Comparison of ENCODE assay signal across 15 cellular contexts in genomic region chr10:60139290-60139689, GRCh38.
DNase-seq lines count a peak whose midpoint lies in the region; ATAC-seq, FAIRE-seq and TF ChIP-seq lines count a peak whose summit lies in the region.
"Had no signal": no experiment of that assay in that cellular context is flagged by ENCODE, and none has a peak within 500 bp of the region (broad histone marks: within the 10 kb centered on the region; RNA-seq: fewer than 3 reads in every experiment).

No MANE protein-coding gene starts in this region.

- no peak for ATAC-seq in Right ventricle myocardium superior (ENCODE audit: poor library complexity)
- ATAC-seq in HG02642 (IDR thresholded peaks at IDR 0.05; ENCODE audit: poor library complexity, unreplicated experiment), result no peak

- TF ChIP-seq CTCF in left ventricle myocardium inferior (IDR thresholded peaks at IDR 0.05; ENCODE audit: borderline replicate concordance), result no peak
- TF ChIP-seq CTCF in colonic mucosa (IDR thresholded peaks at IDR 0.05), result no peak

- H3K4me3 ChIP-seq in left ventricle myocardium inferior (peak overlapping the region; percentile 53), colonic mucosa (peak overlapping the region; percentile 8), mucosa of rectum (ENCODE audit: low read length in 2 of 2) (peak overlapping the region; percentile 42 to 43)

- H3K4me1 ChIP-seq in left ventricle myocardium inferior, result peaks cover 40% of the 10 kb centered on the region
- H3K4me1 ChIP-seq in colonic mucosa, result no peaks in the 10 kb centered on the region
- peaks cover 8 to 18% of the 10 kb centered on the region in 2 donors for H3K4me1 ChIP-seq in mucosa of rectum (ENCODE audit: control insufficient read depth in 2 of 2, insufficient read depth in 2 of 2, low read length in 2 of 2)

- H3K27ac ChIP-seq in left ventricle myocardium inferior (replicated peaks) (peak overlapping the region; percentile 90), colonic mucosa (peak overlapping the region; percentile 81), mucosa of rectum (ENCODE audit: low read depth in 2 of 2, low read length in 2 of 2) (no peak overlapping the region)

- no peaks in the 10 kb centered on the region for H3K9me3 ChIP-seq in left ventricle myocardium inferior (replicated peaks)
- no peaks in the 10 kb centered on the region for H3K9me3 ChIP-seq in colonic mucosa
- H3K9me3 ChIP-seq in mucosa of rectum (ENCODE audit: control insufficient read depth in 2 of 2, low read length in 2 of 2), result no peaks in the 10 kb centered on the region

- H3K36me3 ChIP-seq in left ventricle myocardium inferior (no peaks in the 10 kb centered on the region), colonic mucosa (no peaks in the 10 kb centered on the region), mucosa of rectum (ENCODE audit: control insufficient read depth in 2 of 2, insufficient read depth in 2 of 2, low read length in 2 of 2) (no peaks in the 10 kb centered on the region)

- intact Hi-C loops in left ventricle myocardium inferior (cut with micrococcal nuclease) (no loop called here), Right ventricle myocardium superior (cut with DNase I) (no loop called here), colonic mucosa (cut with DNase I) (no loop called here)

- H3K9ac ChIP-seq in colonic mucosa (ENCODE audit: low read depth in 2 of 2, low read length in 2 of 2) (no peak overlapping the region), mucosa of rectum (ENCODE audit: low read depth in 1 of 2, low read length in 2 of 2) (no peak overlapping the region)

- peak; percentile 35 for FAIRE-seq in urothelium cell line (lab: Jason Lieb, UNC)
- FAIRE-seq: G401.6, GM12892 had no signal

- DNase-seq in left ventricle myocardium inferior (no peak), Right ventricle myocardium superior (no peak), colonic mucosa (no peak), urothelium cell line (ENCODE audit: low spot score) (no peak), NCI-H82 (lab: John Stamatoyannopoulos, UW) (no peak)
- no peak for DNase-seq in central memory CD4-positive, alpha-beta T cell
- DNase-seq: COR-L47; effector CD8-positive, alpha-beta T cell; NCI-H2029 treated with DMSO at 0.1 percent for 48 hours; posterior cingulate gyrus; RPMI8226 had no signal

- H3K27me3 ChIP-seq in left ventricle myocardium inferior (ENCODE audit: low read depth), result no peaks in the 10 kb centered on the region
- no peaks in the 10 kb centered on the region for H3K27me3 ChIP-seq in colonic mucosa
- no peaks in the 10 kb centered on the region for H3K27me3 ChIP-seq in mucosa of rectum (ENCODE audit: control insufficient read depth in 2 of 2, insufficient read depth in 2 of 2, low read length in 2 of 2)

Comparison
In these comparisons a context has a peak if more than half of its experiments do, and no peak if none do; other contexts are left out.
1. H3K27ac ChIP-seq: peak in left ventricle myocardium inferior (single experiment) and colonic mucosa (single experiment); none in mucosa of rectum (0 of 2).
2. Peak in every context shown above with its lines, with median percentiles within 50 percentile points of each other: H3K4me3 ChIP-seq.